11 cellular contexts compared by ENCODE assay signal in the genomic region with DNA sequence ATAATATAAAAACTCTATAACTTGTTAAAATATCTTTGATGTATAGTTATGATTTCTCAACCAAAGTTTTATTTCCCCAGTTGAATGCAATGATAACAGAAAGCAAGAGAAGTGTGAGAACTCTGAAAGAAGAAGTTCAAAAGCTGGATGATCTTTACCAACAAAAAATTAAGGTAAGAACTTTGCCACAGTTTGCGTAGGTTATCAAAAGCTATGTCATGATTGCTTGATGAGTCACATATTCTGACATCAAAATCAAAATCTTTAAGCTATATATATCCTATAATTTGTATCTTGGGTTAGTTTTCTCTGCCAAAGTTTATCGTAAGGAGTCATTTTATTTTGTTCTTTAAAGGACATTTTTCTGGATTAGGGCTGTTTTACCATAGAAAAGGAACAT. TPM values are rescaled to one million over a fixed set of nuclear protein-coding genes. Genes with fewer than 3 reads are reported as not detected.
DNase-seq lines count a peak whose midpoint lies in the region; ATAC-seq, FAIRE-seq and TF ChIP-seq lines count a peak whose summit lies in the region.
"Had no signal": no experiment of that assay in that cellular context is flagged by ENCODE, and none has a peak within 500 bp of the region (broad histone marks: within the 10 kb centered on the region; RNA-seq: fewer than 3 reads in every experiment).

No MANE protein-coding gene starts in this region.

- CTCF ChIA-PET in activated CD4-positive, alpha-beta T cell treated with anti-CD3 and anti-CD28 coated beads, Interleukin-2, amount 10 ng/mL, durations not matched to agents 7 days and 5 days (lab: Charles Lee): interaction anchor here (0.9 to 1.8 kb wide), 5 partner anchors 20 to 147 kb away, joined by 3 to 5 read pairs (median 4); no protein-coding TSS in a partner anchor

- H3K36me3 Mint-ChIP-seq in activated CD4-positive, alpha-beta T cell treated with anti-CD3 and anti-CD28 coated beads, Interleukin-2, amount 10 ng/mL, durations not matched to agents 7 days and 5 days (ENCODE audit: low read depth): peaks cover 75% of the 10 kb centered on the region
- peaks cover 62% of the 10 kb centered on the region for H3K36me3 Mint-ChIP-seq in T-helper 2 cell treated with Interferon-gamma antibody and Interleukin-4, amounts not matched to agents 5 μg/mL and 100 μg/mL, for 36 hours (ENCODE audit: low read depth)
- H3K36me3 Mint-ChIP-seq in stimulated activated memory B cell treated with anti-CD40 and anti-IgM and Interleukin-4, amounts not matched to agents 10 μg/mL and 1 μg/mL and 100 μg/mL, for 72 hours: no peaks in the 10 kb centered on the region

- H3K27ac Mint-ChIP-seq in activated CD4-positive, alpha-beta T cell treated with anti-CD3 and anti-CD28 coated beads, Interleukin-2, amount 10 ng/mL, durations not matched to agents 7 days and 5 days: peak overlapping the region; percentile 89
- peak overlapping the region; percentile 85 for H3K27ac Mint-ChIP-seq in T-helper 2 cell treated with Interferon-gamma antibody and Interleukin-4, amounts not matched to agents 5 μg/mL and 100 μg/mL, for 36 hours
- peak overlapping the region; percentile 71 for H3K27ac Mint-ChIP-seq in stimulated activated memory B cell treated with anti-CD40 and anti-IgM and Interleukin-4, amounts not matched to agents 10 μg/mL and 1 μg/mL and 100 μg/mL, for 72 hours

- no peaks in the 10 kb centered on the region for H3K27me3 ChIP-seq in esophagus squamous epithelium
- H3K27me3 ChIP-seq: ascending aorta had no signal

- H3K4me1 Mint-ChIP-seq in activated CD4-positive, alpha-beta T cell treated with anti-CD3 and anti-CD28 coated beads, Interleukin-2, amount 10 ng/mL, durations not matched to agents 7 days and 5 days: peaks cover 55% of the 10 kb centered on the region
- H3K4me1 Mint-ChIP-seq in T-helper 2 cell treated with Interferon-gamma antibody and Interleukin-4, amounts not matched to agents 5 μg/mL and 100 μg/mL, for 36 hours (ENCODE audit: low read depth): peaks cover 52% of the 10 kb centered on the region
- peaks cover 21% of the 10 kb centered on the region for H3K4me1 Mint-ChIP-seq in stimulated activated memory B cell treated with anti-CD40 and anti-IgM and Interleukin-4, amounts not matched to agents 10 μg/mL and 1 μg/mL and 100 μg/mL, for 72 hours

- POLR2A ChIA-PET in activated CD4-positive, alpha-beta T cell treated with anti-CD3 and anti-CD28 coated beads, Interleukin-2, amount 10 ng/mL, durations not matched to agents 7 days and 5 days (lab: Charles Lee): no interaction called here

- H3K4me1 ChIP-seq in esophagus squamous epithelium: peaks cover 0 to 14% (median 0%) of the 10 kb centered on the region in 3 donors
- H3K4me1 ChIP-seq: ascending aorta had no signal

- TF ChIP-seq CTCF in esophagus squamous epithelium (IDR thresholded peaks at IDR 0.05) (no peak), GM10266 (IDR thresholded peaks at IDR 0.05; ENCODE audit: control insufficient read depth, insufficient read depth, low read depth, missing control alignments) (no peak)

- H3K9me3 ChIP-seq in esophagus squamous epithelium: no peaks in the 10 kb centered on the region
- H3K9me3 ChIP-seq: ascending aorta had no signal

- H3K9me3 Mint-ChIP-seq in activated CD4-positive, alpha-beta T cell treated with anti-CD3 and anti-CD28 coated beads, Interleukin-2, amount 10 ng/mL, durations not matched to agents 7 days and 5 days: no peaks in the 10 kb centered on the region
- no peaks in the 10 kb centered on the region for H3K9me3 Mint-ChIP-seq in T-helper 2 cell treated with Interferon-gamma antibody and Interleukin-4, amounts not matched to agents 5 μg/mL and 100 μg/mL, for 36 hours
- H3K9me3 Mint-ChIP-seq in stimulated activated memory B cell treated with anti-CD40 and anti-IgM and Interleukin-4, amounts not matched to agents 10 μg/mL and 1 μg/mL and 100 μg/mL, for 72 hours: peaks cover 3% of the 10 kb centered on the region

- FAIRE-seq in GM12891 (lab: Jason Lieb, UNC): no peak

- intact Hi-C loops in esophagus squamous epithelium (cut with DNase I): no loop called here

- no peak for TF ChIP-seq POLR2A in esophagus squamous epithelium (IDR thresholded peaks at IDR 0.05)
- TF ChIP-seq POLR2A in GM12891 (IDR thresholded peaks at IDR 0.05; ENCODE audit: low read depth, low read length): no peak

- no peak overlapping the region for H3K4me3 ChIP-seq in esophagus squamous epithelium
- H3K4me3 ChIP-seq: ascending aorta had no signal

- 51 to 63% methylated on average over 2 of the region's 2 CpGs for WGBS in esophagus squamous epithelium, 2 donors

- no peak for ATAC-seq in stimulated activated memory B cell treated with anti-CD40 and anti-IgM and Interleukin-4, amounts not matched to agents 10 μg/mL and 1 μg/mL and 100 μg/mL, for 72 hours
- ATAC-seq in GM19455 (IDR thresholded peaks at IDR 0.05; ENCODE audit: unreplicated experiment): no peak

- H3K36me3 ChIP-seq in esophagus squamous epithelium: no peaks in the 10 kb centered on the region
- H3K36me3 ChIP-seq: ascending aorta had no signal

- H3K27me3 Mint-ChIP-seq in activated CD4-positive, alpha-beta T cell treated with anti-CD3 and anti-CD28 coated beads, Interleukin-2, amount 10 ng/mL, durations not matched to agents 7 days and 5 days: no peaks in the 10 kb centered on the region
- no peaks in the 10 kb centered on the region for H3K27me3 Mint-ChIP-seq in T-helper 2 cell treated with Interferon-gamma antibody and Interleukin-4, amounts not matched to agents 5 μg/mL and 100 μg/mL, for 36 hours (ENCODE audit: low read depth)
- H3K27me3 Mint-ChIP-seq in stimulated activated memory B cell treated with anti-CD40 and anti-IgM and Interleukin-4, amounts not matched to agents 10 μg/mL and 1 μg/mL and 100 μg/mL, for 72 hours: no peaks in the 10 kb centered on the region

- peak overlapping the region in 3 of 4 donors; percentile 40 to 72 (median 66) for H3K27ac ChIP-seq in esophagus squamous epithelium
- H3K27ac ChIP-seq: ascending aorta had no signal

- H3K4me3 Mint-ChIP-seq in activated CD4-positive, alpha-beta T cell treated with anti-CD3 and anti-CD28 coated beads, Interleukin-2, amount 10 ng/mL, durations not matched to agents 7 days and 5 days: peak overlapping the region; percentile 61
- H3K4me3 Mint-ChIP-seq in T-helper 2 cell treated with Interferon-gamma antibody and Interleukin-4, amounts not matched to agents 5 μg/mL and 100 μg/mL, for 36 hours: peak overlapping the region; percentile 63
- no peak overlapping the region for H3K4me3 Mint-ChIP-seq in stimulated activated memory B cell treated with anti-CD40 and anti-IgM and Interleukin-4, amounts not matched to agents 10 μg/mL and 1 μg/mL and 100 μg/mL, for 72 hours

- no peak for DNase-seq in activated CD4-positive, alpha-beta T cell treated with anti-CD3 and anti-CD28 coated beads, Interleukin-2, amount 10 ng/mL, durations not matched to agents 7 days and 5 days
- no peak for DNase-seq in activated CD4-positive, alpha-beta T cell treated with anti-CD3 and anti-CD28 coated beads for 1 hour
- DNase-seq in T-helper 2 cell treated with Interferon-gamma antibody and Interleukin-4, amounts not matched to agents 5 μg/mL and 100 μg/mL, for 36 hours (ENCODE audit: low spot score): no peak
- DNase-seq in esophagus squamous epithelium (lab: John Stamatoyannopoulos, UW) (no peak), GM12891 (ENCODE audit: insufficient read length, low spot score) (no peak), GM10266 (ENCODE audit: extremely low spot score) (no peak)
- DNase-seq: activated CD4-positive, alpha-beta T cell treated with anti-CD3 and anti-CD28 coated beads for 48 hours; NK-92 treated with Interleukin-12 subunit alpha and Interleukin-12 subunit beta, amount 100 ng/mL, for 24 hours had no signal

TF ChIP-seq in GM12891, 5 proteins besides CTCF, POLR2A, EP300 and RAD21:
- no peak for TF ChIP-seq POLR2AphosphoS5 (IDR thresholded peaks at IDR 0.05; ENCODE audit: low read depth, low read length)
- TF ChIP-seq SPI1 (IDR thresholded peaks at IDR 0.05; ENCODE audit: low read depth, low read length): no peak
- TF ChIP-seq PAX5 (IDR thresholded peaks at IDR 0.05; ENCODE audit: insufficient read depth, low read length, severe bottlenecking): no peak
- TF ChIP-seq POU2F2 (IDR thresholded peaks at IDR 0.05; ENCODE audit: low read depth, low read length): no peak
- no peak for TF ChIP-seq TAF1 (IDR thresholded peaks at IDR 0.05; ENCODE audit: low read depth, low read length)

RNA-seq across cellular contexts. Expression of a gene that starts 35.0 kb away (rescaled TPM):
- total RNA-seq in activated CD4-positive, alpha-beta T cell treated with anti-CD3 and anti-CD28 coated beads, Interleukin-2, amount 10 ng/mL, durations not matched to agents 7 days and 5 days: 10 to 100 TPM; 92.3 to 96.5 TPM
- total RNA-seq in esophagus squamous epithelium: 10 to 100 TPM in 2 of 4 donors, 1 to 10 TPM in 2; 2.9 to 13.8 (median 8.0) TPM
- polyA plus RNA-seq in GM12891 (2012; ENCODE audit: low read depth, missing spikeins): 23.5 TPM
- total RNA-seq: ascending aorta had no signal

RNA-seq across cellular contexts. Expression of a gene that starts 35.0 kb away (rescaled TPM):
- total RNA-seq in activated CD4-positive, alpha-beta T cell treated with anti-CD3 and anti-CD28 coated beads, Interleukin-2, amount 10 ng/mL, durations not matched to agents 7 days and 5 days: 10 to 100 TPM; 20.3 to 25.5 TPM
- total RNA-seq in esophagus squamous epithelium: 1 to 10 TPM; 1.8 to 6.7 (median 4.4) TPM
- polyA plus RNA-seq in GM12891 (2012; ENCODE audit: low read depth, missing spikeins): 4.0 TPM
- total RNA-seq: ascending aorta had no signal

RNA-seq across cellular contexts. Expression of a gene that starts 49.2 kb away (rescaled TPM):
- 100 to 1,000 TPM; 195 to 215 TPM for total RNA-seq in activated CD4-positive, alpha-beta T cell treated with anti-CD3 and anti-CD28 coated beads, Interleukin-2, amount 10 ng/mL, durations not matched to agents 7 days and 5 days
- 10 to 100 TPM; 32.8 to 69.6 (median 33.8) TPM for total RNA-seq in esophagus squamous epithelium
- 24.2 TPM for polyA plus RNA-seq in GM12891 (2012; ENCODE audit: low read depth, missing spikeins)

Comparison
In these comparisons a context has a peak if more than half of its experiments do, and no peak if none do; other contexts are left out.
1. RNA of a gene that starts 35.0 kb away (total RNA-seq): 92.3 to 96.5 TPM in activated CD4-positive, alpha-beta T cell treated with anti-CD3 and anti-CD28 coated beads, Interleukin-2, amount 10 ng/mL, durations not matched to agents 7 days and 5 days; 2.9 to 13.8 TPM in esophagus squamous epithelium; every median in the first group is over 4 times any median in the second.
2. Peak in every context shown above with its lines, with median percentiles within 50 percentile points of each other: H3K27ac Mint-ChIP-seq.